In genomic region chr6:87151786-87152527, GRCh38 we compare ENCODE assay signal across 8 cellular contexts. TPM values are rescaled to one million over a fixed set of nuclear protein-coding genes. Genes with fewer than 3 reads are reported as not detected.
DNase-seq lines count a peak whose midpoint lies in the region; ATAC-seq and TF ChIP-seq lines count a peak whose summit lies in the region.

No MANE protein-coding gene starts in this region.

- TF ChIP-seq CTCF in Loucy (conservative IDR thresholded peaks at IDR 0.05; ENCODE audit: low read length) (no peak), astrocyte of the cerebellum (IDR thresholded peaks at IDR 0.05; ENCODE audit: low read depth, low read length, missing control alignments) (no peak), sigmoid colon (IDR thresholded peaks at IDR 0.05) (no peak)

- H3K36me3 ChIP-seq in Loucy (ENCODE audit: insufficient read depth, low read length) (no peaks in the 10 kb centered on the region), sigmoid colon (no peaks in the 10 kb centered on the region)

- in situ Hi-C loops in astrocyte of the cerebellum (cut with HindIII; ENCODE audit: low sequenced_read_pairs), result no loop called here

- intact Hi-C loops in sigmoid colon (cut with DNase I), result loop anchor here (5.0 kb wide), 1 partner anchor 170 kb away; the partner anchor contains the start of gene SMIM8

- peaks cover 37% of the 10 kb centered on the region for H3K79me2 ChIP-seq in Loucy (ENCODE audit: insufficient read depth, low read length)

- no peaks in the 10 kb centered on the region; the same call in 1 of the 2 replicates for H3F3A ChIP-seq in Loucy (ENCODE audit: low read depth)

- DNase-seq in DMS79 treated with DMSO at 0.1 percent for 48 hours (lab: John Stamatoyannopoulos, UW) (peak; percentile 46), T1000 (lab: John Stamatoyannopoulos, UW) (peak; percentile 56), astrocyte of the cerebellum (ENCODE audit: low read depth) (no peak), hypothalamus (lab: John Stamatoyannopoulos, UW) (peak in 50 of 51 donors; percentile 34 to 92 (median 71)), sigmoid colon (peak; percentile 85), NCI-H128 (lab: John Stamatoyannopoulos, UW; ENCODE audit: unreplicated experiment) (no peak)

- TF ChIP-seq POLR2A in sigmoid colon (IDR thresholded peaks at IDR 0.05), result no peak

- H3K4me3 ChIP-seq in Loucy (ENCODE audit: low read length, poor library complexity, severe bottlenecking) (peak overlapping the region; percentile 84), astrocyte of the cerebellum (ENCODE audit: low read depth, low read length) (peak overlapping the region; percentile 38), sigmoid colon (peak overlapping the region; percentile 46 to 69 (median 62))

- ATAC-seq in GM21529 (IDR thresholded peaks at IDR 0.05; ENCODE audit: unreplicated experiment), result peak; percentile 36

- 1 to 3% methylated on average over 72 of the region's 72 CpGs for WGBS in sigmoid colon, 2 donors

- peak overlapping the region; percentile 84 for H3K9ac ChIP-seq in Loucy (ENCODE audit: low read depth, low read length, poor library complexity, severe bottlenecking)

- H3K27me3 ChIP-seq in Loucy (ENCODE audit: insufficient read depth, low read length, poor library complexity, severe bottlenecking), result no peaks in the 10 kb centered on the region
- H3K27me3 ChIP-seq in sigmoid colon, result no peaks in the 10 kb centered on the region

- H3K4me2 ChIP-seq in Loucy (ENCODE audit: low read depth, low read length, poor library complexity, severe bottlenecking), result peak overlapping the region; percentile 83

- H3K4me1 ChIP-seq in Loucy (ENCODE audit: insufficient read depth, low read length, poor library complexity, severe bottlenecking) (peaks cover 26% of the 10 kb centered on the region), sigmoid colon (peaks cover 0 to 39% (median 29%) of the 10 kb centered on the region in 4 donors)

- H3K9me3 ChIP-seq in Loucy (ENCODE audit: insufficient read depth, low read depth, low read length), result no peaks in the 10 kb centered on the region
- H3K9me3 ChIP-seq in sigmoid colon, result no peaks in the 10 kb centered on the region

- H4K20me1 ChIP-seq in Loucy (ENCODE audit: insufficient read depth, low read length, poor library complexity, severe bottlenecking), result peaks cover 12% of the 10 kb centered on the region

- H2AFZ ChIP-seq in Loucy (ENCODE audit: low read length), result peak overlapping the region; percentile 92

- peak overlapping the region; percentile 92 to 98 (median 94) for H3K27ac ChIP-seq in sigmoid colon

- no peaks in the 10 kb centered on the region for H3K9me2 ChIP-seq in Loucy (replicated peaks; ENCODE audit: low read depth, low read length)

- no peak for TF ChIP-seq EP300 in sigmoid colon (IDR thresholded peaks at IDR 0.05)

RNA-seq across cellular contexts. Expression of gene ZNF292, which starts 3.4 kb away (rescaled TPM):
- total RNA-seq in sigmoid colon, result 100 to 1,000 TPM in 1 of 4 donors, 10 to 100 TPM in 3; 50.7 to 117 (median 54.7) TPM
- polyA plus RNA-seq in sigmoid colon, result 1 to 10 TPM; 3.0 to 7.4 (median 3.9) TPM

RNA-seq across cellular contexts. Expression of gene CGA, which starts 57.1 kb away (rescaled TPM):
- total RNA-seq in sigmoid colon, result not detected
- polyA plus RNA-seq in sigmoid colon, result not detected

Comparison
In these comparisons a context has a peak if more than half of its experiments do, and no peak if none do; other contexts are left out.
1. DNase-seq: peak in DMS79 treated with DMSO at 0.1 percent for 48 hours (single experiment), T1000 (single experiment), hypothalamus (50 of 51) and sigmoid colon (single experiment); none in astrocyte of the cerebellum (single experiment) and NCI-H128 (single experiment).
2. Peak in every context shown above with its lines, with median percentiles within 50 percentile points of each other: H3K4me3 ChIP-seq.